Comparison of ENCODE assay signal across 18 cellular contexts in the genomic region with DNA sequence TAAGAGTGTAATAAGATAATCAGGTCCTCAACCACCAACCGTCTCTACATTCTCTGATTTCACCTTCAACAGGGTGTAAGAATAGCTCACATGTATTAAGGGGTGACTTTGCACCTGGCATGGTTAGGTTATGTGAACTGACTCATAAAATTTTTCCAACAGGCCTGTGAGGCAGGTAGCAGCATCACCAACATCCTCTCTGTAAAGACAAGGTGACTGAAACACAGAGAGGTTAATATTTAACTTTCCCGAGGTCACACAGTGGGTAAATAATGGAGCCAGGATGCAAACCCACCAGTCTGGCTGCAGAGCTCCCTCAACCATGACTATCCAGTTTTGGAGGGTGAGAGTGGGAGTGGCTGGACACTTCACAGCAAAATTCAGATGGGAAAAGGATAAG.
"Had no signal": no experiment of that assay in that cellular context is flagged by ENCODE, and none has a peak within 500 bp of the region (broad histone marks: within the 10 kb centered on the region; RNA-seq: fewer than 3 reads in every experiment).

No MANE protein-coding gene starts in this region.

- H3K36me3 ChIP-seq: adrenal gland, breast epithelium, gastroesophageal sphincter, left lung, tibial artery, vagina had no signal

- H3K27me3 ChIP-seq: adrenal gland, vagina had no signal

- H3K27ac ChIP-seq: adrenal gland, breast epithelium, gastroesophageal sphincter, left lung, tibial artery, vagina had no signal

- H3K9me3 ChIP-seq: adrenal gland, breast epithelium, left lung, vagina had no signal

- H3K4me3 ChIP-seq: adrenal gland, breast epithelium, gastroesophageal sphincter, left lung, tibial artery, vagina had no signal

- DNase-seq: activated CD4-positive, alpha-beta T cell treated with anti-CD3 and anti-CD28 coated beads, Interleukin-2, amount 50 U/mL, for 4 hours; activated gamma-delta T cell; adrenal gland; cortex of kidney; effector CD8-positive, alpha-beta T cell; left lung; midbrain; nephron progenitor cell; nucleus accumbens; retina; stimulated activated CD4-positive, alpha-beta T cell treated with anti-CD3 and anti-CD28 coated beads, Interleukin-2, amount 100 ng/mL, for 24 hours; stimulated activated naive CD4-positive, alpha-beta T cell treated with Interleukin-2 at 50 U/mL for 16 hours; tibial artery had no signal

- H3K4me1 ChIP-seq: adrenal gland, breast epithelium, gastroesophageal sphincter, left lung, vagina had no signal

- FAIRE-seq: astrocyte, TTC549 had no signal
